ENCODE assay signal across 8 cellular contexts in genomic region chr1:151994956-151995355, GRCh38. TPM values are rescaled to one million over a fixed set of nuclear protein-coding genes. Genes with fewer than 3 reads are reported as not detected.
DNase-seq lines count a peak whose midpoint lies in the region; ATAC-seq and TF ChIP-seq lines count a peak whose summit lies in the region.

No MANE protein-coding gene starts in this region.

- H3K36me3 Mint-ChIP-seq in brain, result no peaks in the 10 kb centered on the region

- peaks cover 6% of the 10 kb centered on the region for H3K9me3 ChIP-seq in mesodermal cell (ENCODE audit: control insufficient read depth, low read length)

- ATAC-seq in GM19395 (IDR thresholded peaks at IDR 0.05; ENCODE audit: unreplicated experiment) (no peak), GM19463 (IDR thresholded peaks at IDR 0.05; ENCODE audit: unreplicated experiment) (no peak), GM21360 (IDR thresholded peaks at IDR 0.05; ENCODE audit: unreplicated experiment) (no peak)

- H3K27ac ChIP-seq in mesodermal cell (ENCODE audit: low read depth, low read length, severe bottlenecking), result peak overlapping the region; percentile 54

- no peak overlapping the region for H3K4me3 ChIP-seq in mesodermal cell (ENCODE audit: extremely low read depth, insufficient read depth, low read length, poor library complexity, severe bottlenecking)

- H3K27me3 Mint-ChIP-seq in brain, result peaks cover 83% of the 10 kb centered on the region

- no peaks in the 10 kb centered on the region for H3K9me3 Mint-ChIP-seq in brain

- H3K4me3 Mint-ChIP-seq in brain, result peak overlapping the region in 4 of 5 experiments; percentile 42 to 80 (median 58)

- H3K27ac Mint-ChIP-seq in brain, result peak overlapping the region in 1 of 5 experiments; percentile 54

- H3K36me3 ChIP-seq in mesodermal cell (ENCODE audit: control insufficient read depth, insufficient read depth, low read length), result peaks cover 17% of the 10 kb centered on the region

- intact Hi-C loops in posterior cingulate gyrus (cut with DNase I), result no loop called here

- WGBS in mesodermal cell (ENCODE audit: insufficient coverage in 2 of 2), 2 experiments, result 36 to 75% methylated on average over 1 of the region's 6 CpGs

- TF ChIP-seq CTCF in AG09319 (IDR thresholded peaks at IDR 0.05; ENCODE audit: low read depth, low read length) (no peak), brain (conservative IDR thresholded peaks at IDR 0.05) (no peak)

- H3K4me1 ChIP-seq in mesodermal cell (ENCODE audit: control insufficient read depth, insufficient read depth, low read length, poor library complexity, severe bottlenecking), result peaks cover 32% of the 10 kb centered on the region

- DNase-seq in AG09319 (ENCODE audit: extremely low read depth, low read depth) (peak; percentile 94), HS-5 (ENCODE audit: low read depth) (peak; percentile 99), posterior cingulate gyrus (no peak)

- peaks cover 38% of the 10 kb centered on the region for H3K4me1 Mint-ChIP-seq in brain

RNA-seq across cellular contexts. Expression of gene S100A10, which starts 1.3 kb away (rescaled TPM):
- polyA plus RNA-seq in brain (ENCODE audit: insufficient read depth, low read depth, low replicate concordance), result 28.7 TPM
- polyA plus RNA-seq in mesodermal cell (2013, experiment 1 of 2), result 786 TPM
- polyA plus RNA-seq in mesodermal cell (2013, experiment 2 of 2), result 897 TPM

RNA-seq across cellular contexts. Expression of gene S100A11, which starts 41.8 kb away (rescaled TPM):
- 56.7 TPM for polyA plus RNA-seq in brain (ENCODE audit: insufficient read depth, low read depth, low replicate concordance)
- 1,948 TPM for polyA plus RNA-seq in mesodermal cell (2013, experiment 1 of 2)
- polyA plus RNA-seq in mesodermal cell (2013, experiment 2 of 2), result 1,730 TPM

Comparison
In these comparisons a context has a peak if more than half of its experiments do, and no peak if none do; other contexts are left out.
1. DNase-seq: peak in AG09319 (single experiment) and HS-5 (single experiment); none in posterior cingulate gyrus (0 of 10).